Comparison of ENCODE assay signal across 11 cellular contexts in the genomic region with DNA sequence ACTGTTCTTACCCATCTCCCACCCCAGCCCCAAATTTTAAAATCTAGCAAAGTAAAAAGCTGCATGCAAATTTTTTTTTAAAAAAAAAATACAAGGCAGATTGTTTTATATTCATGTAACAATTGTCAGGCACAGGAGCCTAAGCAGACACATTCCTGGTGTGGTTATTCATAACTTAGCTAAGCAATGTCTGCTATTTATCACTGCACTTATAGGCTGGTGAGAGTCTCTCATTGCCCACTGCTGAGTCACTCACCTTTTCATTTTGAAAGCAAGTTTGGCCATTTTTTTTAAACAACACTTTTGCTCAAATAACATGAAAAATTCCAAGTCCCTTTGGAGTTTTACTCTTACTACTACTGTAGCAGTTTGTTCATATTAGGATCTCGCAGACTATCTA.
DNase-seq lines count a peak whose midpoint lies in the region; ATAC-seq, FAIRE-seq and TF ChIP-seq lines count a peak whose summit lies in the region.
"Had no signal": no experiment of that assay in that cellular context is flagged by ENCODE, and none has a peak within 500 bp of the region (broad histone marks: within the 10 kb centered on the region; RNA-seq: fewer than 3 reads in every experiment).

No MANE protein-coding gene starts in this region.

- intact Hi-C loops in CD4-positive, alpha-beta memory T cell (cut with micrococcal nuclease): no loop called here

- H3K36me3 Mint-ChIP-seq in osteocyte (ENCODE audit: unreplicated experiment): peaks cover 7% of the 10 kb centered on the region
- H3K36me3 Mint-ChIP-seq in CD4-positive, alpha-beta memory T cell: no peaks in the 10 kb centered on the region
- no peaks in the 10 kb centered on the region for H3K36me3 Mint-ChIP-seq in endothelial cell (ENCODE audit: low read depth, unreplicated experiment)

- H3K27me3 Mint-ChIP-seq in osteocyte (ENCODE audit: unreplicated experiment) (no peaks in the 10 kb centered on the region), endothelial cell (ENCODE audit: unreplicated experiment) (no peaks in the 10 kb centered on the region)
- no peaks in the 10 kb centered on the region for H3K27me3 Mint-ChIP-seq in CD4-positive, alpha-beta memory T cell

- no peaks in the 10 kb centered on the region for H3K9me3 Mint-ChIP-seq in osteocyte (ENCODE audit: unreplicated experiment)
- H3K9me3 Mint-ChIP-seq in CD4-positive, alpha-beta memory T cell: peaks cover 0 to 3% (median 0%) of the 10 kb centered on the region in 8 donors
- H3K9me3 Mint-ChIP-seq in endothelial cell (ENCODE audit: unreplicated experiment): no peaks in the 10 kb centered on the region
- H3K9me3 Mint-ChIP-seq: activated CD8-positive, alpha-beta T cell treated with anti-CD3 and anti-CD28 coated beads for 36 hours had no signal

- TF ChIP-seq CTCF in fibroblast of the aortic adventitia (IDR thresholded peaks at IDR 0.05; ENCODE audit: insufficient read depth, low read length) (no peak), osteocyte (IDR thresholded peaks at IDR 0.05) (no peak), endothelial cell (IDR thresholded peaks at IDR 0.05; ENCODE audit: unreplicated experiment) (no peak)

- H3K4me3 Mint-ChIP-seq in osteocyte (ENCODE audit: unreplicated experiment) (no peak overlapping the region), endothelial cell (ENCODE audit: unreplicated experiment) (no peak overlapping the region)
- no peak overlapping the region for H3K4me3 Mint-ChIP-seq in CD4-positive, alpha-beta memory T cell
- H3K4me3 Mint-ChIP-seq: activated CD8-positive, alpha-beta T cell treated with anti-CD3 and anti-CD28 coated beads for 36 hours had no signal

- DNase-seq in COLO829 (ENCODE audit: low spot score) (peak; percentile 89), SJCRH30 (peak; percentile 31 to 38), fibroblast of the aortic adventitia (ENCODE audit: low read depth) (peak; percentile 98), osteocyte (ENCODE audit: extremely low spot score, unreplicated experiment) (no peak), frontal cortex (ENCODE audit: low spot score in 2 of 2) (no peak), endothelial cell (ENCODE audit: low spot score) (no peak)
- DNase-seq in CD4-positive, alpha-beta memory T cell: no peak
- DNase-seq: activated CD8-positive, alpha-beta T cell treated with anti-CD3 and anti-CD28 coated beads for 36 hours; H7; NCI-H2081 had no signal

- H3K27ac Mint-ChIP-seq in osteocyte (ENCODE audit: unreplicated experiment) (peak overlapping the region; percentile 96), endothelial cell (ENCODE audit: unreplicated experiment) (no peak overlapping the region)
- H3K27ac Mint-ChIP-seq in CD4-positive, alpha-beta memory T cell: no peak overlapping the region
- H3K27ac Mint-ChIP-seq: activated CD8-positive, alpha-beta T cell treated with anti-CD3 and anti-CD28 coated beads for 36 hours had no signal

- peaks cover 77% of the 10 kb centered on the region for H3K4me1 Mint-ChIP-seq in osteocyte (ENCODE audit: unreplicated experiment)
- H3K4me1 Mint-ChIP-seq in CD4-positive, alpha-beta memory T cell: no peaks in the 10 kb centered on the region
- H3K4me1 Mint-ChIP-seq in endothelial cell (ENCODE audit: unreplicated experiment): no peaks in the 10 kb centered on the region

- FAIRE-seq in frontal cortex (lab: Jason Lieb, UNC): no peak

- no peaks in the 10 kb centered on the region for H3K9me3 ChIP-seq in SJCRH30 (replicated peaks)
- H3K9me3 ChIP-seq in CD4-positive, alpha-beta memory T cell (ENCODE audit: control insufficient read depth in 1 of 2, low read length in 2 of 2): no peaks in the 10 kb centered on the region

- H3K27ac ChIP-seq in SJCRH30: peak overlapping the region; percentile 77
- no peak overlapping the region for H3K27ac ChIP-seq in CD4-positive, alpha-beta memory T cell (ENCODE audit: low read depth, low read length)

- H3K4me3 ChIP-seq in SJCRH30 (no peak overlapping the region), fibroblast of the aortic adventitia (ENCODE audit: low read depth, low read length) (no peak overlapping the region)
- no peak overlapping the region for H3K4me3 ChIP-seq in CD4-positive, alpha-beta memory T cell (ENCODE audit: low read length in 2 of 2)

- POLR2A ChIA-PET in CD4-positive, alpha-beta memory T cell (lab: Charles Lee; ENCODE audit: partially characterized antibody): no interaction called here

- H3K4me1 ChIP-seq in SJCRH30: peaks cover 28% of the 10 kb centered on the region
- H3K4me1 ChIP-seq in CD4-positive, alpha-beta memory T cell (ENCODE audit: insufficient read depth, low read length): no peaks in the 10 kb centered on the region

- no peaks in the 10 kb centered on the region for H3K27me3 ChIP-seq in SJCRH30
- H3K27me3 ChIP-seq in CD4-positive, alpha-beta memory T cell (ENCODE audit: insufficient read depth, low read length): no peaks in the 10 kb centered on the region

- CTCF ChIA-PET in CD4-positive, alpha-beta memory T cell (lab: Charles Lee; ENCODE audit: partially characterized antibody): no interaction called here

- H3K36me3 ChIP-seq in SJCRH30: no peaks in the 10 kb centered on the region
- H3K36me3 ChIP-seq in CD4-positive, alpha-beta memory T cell (ENCODE audit: insufficient read depth, low read length): no peaks in the 10 kb centered on the region

- no peak for ATAC-seq in HG03175 (IDR thresholded peaks at IDR 0.05; ENCODE audit: unreplicated experiment)
- ATAC-seq: activated CD8-positive, alpha-beta T cell treated with anti-CD3 and anti-CD28 coated beads for 36 hours had no signal

Comparison
In these comparisons a context has a peak if more than half of its experiments do, and no peak if none do; other contexts are left out.
1. DNase-seq: peak in COLO829 (single experiment), SJCRH30 (2 of 2) and fibroblast of the aortic adventitia (single experiment); none in osteocyte (single experiment), frontal cortex (0 of 2), CD4-positive, alpha-beta memory T cell (0 of 5) and endothelial cell (single experiment).